In genomic region chr20:36886859-36887778, GRCh38 we compare ENCODE assay signal across 8 cellular contexts. TPM values are rescaled to one million over a fixed set of nuclear protein-coding genes. Genes with fewer than 3 reads are reported as not detected.
A peak's percentile ranks its signal among the peaks of the same experiment; 100 is the strongest.
DNase-seq lines count a peak whose midpoint lies in the region; ATAC-seq, FAIRE-seq and TF ChIP-seq lines count a peak whose summit lies in the region.

No MANE protein-coding gene starts in this region.

- peaks cover 11% of the 10 kb centered on the region for H3K4me1 Mint-ChIP-seq in activated CD8-positive, alpha-beta memory T cell treated with anti-CD3 and anti-CD28 coated beads, Interleukin-2, amount 10 ng/mL, durations not matched to agents 7 days and 5 days
- peaks cover 5% of the 10 kb centered on the region for H3K4me1 Mint-ChIP-seq in endothelial cell (ENCODE audit: unreplicated experiment)

- no peaks in the 10 kb centered on the region for H3K9me3 Mint-ChIP-seq in activated CD8-positive, alpha-beta memory T cell treated with anti-CD3 and anti-CD28 coated beads, Interleukin-2, amount 10 ng/mL, durations not matched to agents 7 days and 5 days (ENCODE audit: low read depth)
- no peaks in the 10 kb centered on the region for H3K9me3 Mint-ChIP-seq in endothelial cell (ENCODE audit: unreplicated experiment)

- TF ChIP-seq CTCF in endothelial cell (IDR thresholded peaks at IDR 0.05; ENCODE audit: unreplicated experiment), result peak; percentile 88

- DNase-seq in GDM1 (lab: John Stamatoyannopoulos, UW), result peak; percentile 67
- peak; percentile 99 for DNase-seq in HTR-8/SVneo (ENCODE audit: insufficient read length, low spot score)
- DNase-seq in NOMO-1 (lab: John Stamatoyannopoulos, UW; ENCODE audit: unreplicated experiment in 2 of 2), result peak; percentile 68 to 76
- DNase-seq in activated CD8-positive, alpha-beta memory T cell treated with anti-CD3 and anti-CD28 coated beads, Interleukin-2, amount 10 ng/mL, durations not matched to agents 7 days and 5 days, result peak; percentile 85
- peak; percentile 88 for DNase-seq in endothelial cell (ENCODE audit: low spot score)
- DNase-seq in mesenteric fat pad (ENCODE audit: low spot score), result peak; percentile 93
- peak; percentile 71 for DNase-seq in stimulated activated CD8-positive, alpha-beta memory T cell treated with anti-CD3 and anti-CD28 coated beads, Interleukin-15, amount 100 ng/mL, for 24 hours (ENCODE audit: low read depth)

- peak; percentile 88 for FAIRE-seq in HTR-8/SVneo (lab: Jason Lieb, UNC)

- no peak overlapping the region for H3K4me3 Mint-ChIP-seq in activated CD8-positive, alpha-beta memory T cell treated with anti-CD3 and anti-CD28 coated beads, Interleukin-2, amount 10 ng/mL, durations not matched to agents 7 days and 5 days
- H3K4me3 Mint-ChIP-seq in endothelial cell (ENCODE audit: unreplicated experiment), result no peak overlapping the region

- H3K36me3 Mint-ChIP-seq in activated CD8-positive, alpha-beta memory T cell treated with anti-CD3 and anti-CD28 coated beads, Interleukin-2, amount 10 ng/mL, durations not matched to agents 7 days and 5 days, result peaks cover 21% of the 10 kb centered on the region
- peaks cover 14% of the 10 kb centered on the region for H3K36me3 Mint-ChIP-seq in endothelial cell (ENCODE audit: low read depth, unreplicated experiment)

- no peak overlapping the region for H3K27ac Mint-ChIP-seq in activated CD8-positive, alpha-beta memory T cell treated with anti-CD3 and anti-CD28 coated beads, Interleukin-2, amount 10 ng/mL, durations not matched to agents 7 days and 5 days
- H3K27ac Mint-ChIP-seq in endothelial cell (ENCODE audit: unreplicated experiment), result no peak overlapping the region

- peak; percentile 90 for ATAC-seq in activated CD8-positive, alpha-beta memory T cell treated with anti-CD3 and anti-CD28 coated beads, Interleukin-2, amount 10 ng/mL, durations not matched to agents 7 days and 5 days
- ATAC-seq in GM18909 (IDR thresholded peaks at IDR 0.05; ENCODE audit: poor library complexity, unreplicated experiment), result no peak

- CTCF ChIA-PET in activated CD8-positive, alpha-beta memory T cell treated with anti-CD3 and anti-CD28 coated beads, Interleukin-2, amount 10 ng/mL, durations not matched to agents 7 days and 5 days (lab: Charles Lee), result interaction anchor here (0.6 to 2.8 kb wide), 16 partner anchors 11 to 243 kb away, joined by 3 to 10 read pairs (median 4); partner anchors contain the start of genes DSN1 and TLDC2

- no peaks in the 10 kb centered on the region for H3K27me3 Mint-ChIP-seq in activated CD8-positive, alpha-beta memory T cell treated with anti-CD3 and anti-CD28 coated beads, Interleukin-2, amount 10 ng/mL, durations not matched to agents 7 days and 5 days
- H3K27me3 Mint-ChIP-seq in endothelial cell (ENCODE audit: unreplicated experiment), result peaks cover 6% of the 10 kb centered on the region

RNA-seq across cellular contexts. Expression of gene TLDC2, which starts 11.2 kb away (rescaled TPM):
- total RNA-seq in activated CD8-positive, alpha-beta memory T cell treated with anti-CD3 and anti-CD28 coated beads, Interleukin-2, amount 10 ng/mL, durations not matched to agents 7 days and 5 days, result not detected
- total RNA-seq in endothelial cell (ENCODE audit: unreplicated experiment), result not detected
- not detected for total RNA-seq in mesenteric fat pad
